ENCODE assay signal across 20 cellular contexts in genomic region chr2:179559108-179559806, GRCh38.
"Had no signal": no experiment of that assay in that cellular context is flagged by ENCODE, and none has a peak within 500 bp of the region (broad histone marks: within the 10 kb centered on the region; RNA-seq: fewer than 3 reads in every experiment).

No MANE protein-coding gene starts in this region.

- FAIRE-seq: TTC549 had no signal

- H3K9me3 ChIP-seq: adrenal gland had no signal

- H3K27ac ChIP-seq: adrenal gland, SK-N-MC had no signal

- DNase-seq: activated CD4-positive, alpha-beta memory T cell treated with anti-CD3 and anti-CD28 coated beads, Interleukin-2, amount 10 ng/mL, durations not matched to agents 7 days and 5 days; activated CD4-positive, alpha-beta T cell treated with anti-CD3 and anti-CD28 coated beads for 36 hours; activated CD4-positive, alpha-beta T cell treated with anti-CD3 and anti-CD28 coated beads, Interleukin-2, amount 50 U/mL, for 1 hour; activated CD8-positive, alpha-beta memory T cell treated with anti-CD3 and anti-CD28 coated beads, Interleukin-2, amount 50 U/mL, for 4 hours; activated naive CD4-positive, alpha-beta T cell treated with anti-CD3 and anti-CD28 coated beads, Interleukin-2, amount 50 U/mL, for 16 hours; activated naive CD8-positive, alpha-beta T cell treated with anti-CD3 and anti-CD28 coated beads, Interleukin-2, amount 10 ng/mL, durations not matched to agents 7 days and 5 days; activated T-cell treated with anti-CD3 and anti-CD28 coated beads, Interleukin-2, amount 50 U/mL, for 1 hour; adrenal gland; anterior cingulate cortex; KG1; NCI-H1930; NCI-H2171 treated with DMSO at 0.1 percent for 48 hours; NCI-H226; NCI-H526; NCI-H82; T-cell; T-helper 2 cell; T1000 had no signal

- ATAC-seq: activated CD4-positive, alpha-beta T cell treated with anti-CD3 and anti-CD28 coated beads for 36 hours; T-cell had no signal

- H3K36me3 ChIP-seq: adrenal gland had no signal

- H3K27me3 ChIP-seq: adrenal gland had no signal

- H3K4me3 ChIP-seq: adrenal gland, SK-N-MC had no signal
